34 cellular contexts compared by ENCODE assay signal in genomic region chr1:3932156-3932555, GRCh38.
"Had no signal": no experiment of that assay in that cellular context is flagged by ENCODE, and none has a peak within 500 bp of the region (broad histone marks: within the 10 kb centered on the region; RNA-seq: fewer than 3 reads in every experiment).

No MANE protein-coding gene starts in this region.

- H3K9me3 ChIP-seq: ascending aorta had no signal

- H3K4me3 ChIP-seq: ascending aorta, cardiac muscle cell had no signal

- H3K27me3 ChIP-seq: ascending aorta, cardiac muscle cell had no signal

- DNase-seq: activated B cell treated with CpG ODN at 0.5 μM for 24 hours; activated CD4-positive, alpha-beta memory T cell treated with anti-CD3 and anti-CD28 coated beads for 36 hours; activated CD4-positive, alpha-beta T cell treated with anti-CD3 and anti-CD28 coated beads for 4 hours; activated CD4-positive, alpha-beta T cell treated with anti-CD3 and anti-CD28 coated beads, Interleukin-2, amount 10 ng/mL, durations not matched to agents 24 days and 14 days; activated CD4-positive, alpha-beta T cell treated with anti-CD3 and anti-CD28 coated beads, Interleukin-2, amount 50 U/mL, for 1 hour; activated CD4-positive, alpha-beta T cell treated with anti-CD3 and anti-CD28 coated beads, Interleukin-2, amount 50 U/mL, for 4 hours; activated CD4-positive, CD25-positive, alpha-beta regulatory T cell treated with anti-CD3 and anti-CD28 coated beads, Interleukin-2, amount 50 U/mL, for 72 hours; activated CD8-positive, alpha-beta memory T cell treated with anti-CD3 and anti-CD28 coated beads, Interleukin-2, amount 50 U/mL, for 4 hours; activated CD8-positive, alpha-beta T cell treated with anti-CD3 and anti-CD28 coated beads for 36 hours; activated gamma-delta T cell treated with Interleukin-2 at 50 U/mL for 16 hours; activated naive CD4-positive, alpha-beta T cell treated with anti-CD3 and anti-CD28 coated beads, Interleukin-2, amount 50 U/mL, for 16 hours; activated naive CD4-positive, alpha-beta T cell treated with Interleukin-2 at 50 U/mL for 16 hours; activated naive CD8-positive, alpha-beta T cell treated with anti-CD3 and anti-CD28 coated beads for 36 hours; activated T-cell treated with anti-CD3 and anti-CD28 coated beads for 4 hours; activated T-cell treated with anti-CD3 and anti-CD28 coated beads, Interleukin-2, amount 50 U/mL, for 1 hour; activated T-cell treated with anti-CD3 and anti-CD28 coated beads, Interleukin-2, amount 50 U/mL, for 4 hours; activated T-cell treated with anti-CD3 and anti-CD28 coated beads, Interleukin-2, amount 50 U/mL, for 72 hours; amygdala; anterior cingulate cortex; caudate nucleus; cerebellar nuclear complex; SW 1271; T-helper 1 cell; T-helper 2 cell; T-helper 9 cell had no signal

- H3K4me1 Mint-ChIP-seq: activated B cell treated with CpG ODN at 0.5 μM for 24 hours; activated CD4-positive, alpha-beta T cell treated with anti-CD3 and anti-CD28 coated beads, Interleukin-2, amount 10 ng/mL, durations not matched to agents 24 days and 14 days; activated naive CD8-positive, alpha-beta T cell treated with anti-CD3 and anti-CD28 coated beads for 36 hours; central memory CD8-positive, alpha-beta T cell had no signal

- H3K4me1 ChIP-seq: ascending aorta had no signal

- H3K27ac ChIP-seq: ascending aorta, cardiac muscle cell had no signal

- H3K27me3 Mint-ChIP-seq: activated CD4-positive, alpha-beta T cell treated with anti-CD3 and anti-CD28 coated beads, Interleukin-2, amount 10 ng/mL, durations not matched to agents 24 days and 14 days had no signal

- H3K27ac Mint-ChIP-seq: activated B cell treated with CpG ODN at 0.5 μM for 24 hours; activated CD4-positive, alpha-beta memory T cell treated with anti-CD3 and anti-CD28 coated beads for 36 hours; activated CD4-positive, alpha-beta T cell treated with anti-CD3 and anti-CD28 coated beads, Interleukin-2, amount 10 ng/mL, durations not matched to agents 24 days and 14 days; activated CD8-positive, alpha-beta T cell treated with anti-CD3 and anti-CD28 coated beads for 36 hours; activated naive CD4-positive, alpha-beta T cell treated with anti-CD3 and anti-CD28 coated beads, Interleukin-2, amount 50 U/mL, for 72 hours; activated naive CD8-positive, alpha-beta T cell treated with anti-CD3 and anti-CD28 coated beads for 36 hours; activated T-cell treated with anti-CD3 and anti-CD28 coated beads, Interleukin-2, amount 50 U/mL, for 72 hours; activated T-helper 1 cell treated with anti-CD3 and anti-CD28 coated beads, Interleukin-12 subunit alpha, Interleukin-12 subunit beta, Interleukin-2, Interleukin-4 antibody, amounts not matched to agents 30 ng/mL and 10 ng/mL and 1 ng/mL, durations not matched to agents 14 hours and 24 hours and 36 hours; activated T-helper 17 cell treated with anti-CD3 and anti-CD28 coated beads, Interleukin-2, amount 50 U/mL, for 72 hours; T-helper 1 cell treated with Interleukin-12 subunit alpha and Interleukin-12 subunit beta and Interleukin-4 antibody, amounts not matched to agents 30 μg/mL and 1 μg/mL, for 36 hours; T-helper 2 cell treated with Interferon-gamma antibody and Interleukin-4, amounts not matched to agents 5 μg/mL and 100 μg/mL, for 36 hours had no signal

- ATAC-seq: activated CD8-positive, alpha-beta T cell treated with anti-CD3 and anti-CD28 coated beads for 36 hours; activated naive CD4-positive, alpha-beta T cell treated with anti-CD3 and anti-CD28 coated beads, Interleukin-2, amount 50 U/mL, for 72 hours; activated T-cell treated with anti-CD3 and anti-CD28 coated beads, Interleukin-2, amount 50 U/mL, for 4 hours; activated T-cell treated with anti-CD3 and anti-CD28 coated beads, Interleukin-2, amount 50 U/mL, for 72 hours; activated T-helper 17 cell treated with anti-CD3 and anti-CD28 coated beads, Interleukin-2, amount 50 U/mL, for 72 hours had no signal

- H3K36me3 Mint-ChIP-seq: brain had no signal

- H3K4me3 Mint-ChIP-seq: activated B cell treated with CpG ODN at 0.5 μM for 24 hours; activated CD4-positive, alpha-beta memory T cell treated with anti-CD3 and anti-CD28 coated beads for 36 hours; activated CD4-positive, alpha-beta T cell treated with anti-CD3 and anti-CD28 coated beads, Interleukin-2, amount 10 ng/mL, durations not matched to agents 24 days and 14 days; activated CD8-positive, alpha-beta T cell treated with anti-CD3 and anti-CD28 coated beads for 36 hours; activated naive CD8-positive, alpha-beta T cell treated with anti-CD3 and anti-CD28 coated beads for 36 hours; activated T-cell treated with anti-CD3 and anti-CD28 coated beads, Interleukin-2, amount 50 U/mL, for 4 hours; activated T-cell treated with anti-CD3 and anti-CD28 coated beads, Interleukin-2, amount 50 U/mL, for 72 hours; activated T-helper 1 cell treated with anti-CD3 and anti-CD28 coated beads, Interleukin-12 subunit alpha, Interleukin-12 subunit beta, Interleukin-2, Interleukin-4 antibody, amounts not matched to agents 30 ng/mL and 10 ng/mL and 1 ng/mL, durations not matched to agents 14 hours and 24 hours and 36 hours; activated T-helper 17 cell treated with anti-CD3 and anti-CD28 coated beads, Interleukin-2, amount 50 U/mL, for 72 hours; brain; central memory CD8-positive, alpha-beta T cell; T-helper 1 cell treated with Interleukin-12 subunit alpha and Interleukin-12 subunit beta and Interleukin-4 antibody, amounts not matched to agents 30 μg/mL and 1 μg/mL, for 36 hours; T-helper 2 cell treated with Interferon-gamma antibody and Interleukin-4, amounts not matched to agents 5 μg/mL and 100 μg/mL, for 36 hours had no signal

- H3K36me3 ChIP-seq: ascending aorta, cardiac muscle cell had no signal
